In the genomic region with DNA sequence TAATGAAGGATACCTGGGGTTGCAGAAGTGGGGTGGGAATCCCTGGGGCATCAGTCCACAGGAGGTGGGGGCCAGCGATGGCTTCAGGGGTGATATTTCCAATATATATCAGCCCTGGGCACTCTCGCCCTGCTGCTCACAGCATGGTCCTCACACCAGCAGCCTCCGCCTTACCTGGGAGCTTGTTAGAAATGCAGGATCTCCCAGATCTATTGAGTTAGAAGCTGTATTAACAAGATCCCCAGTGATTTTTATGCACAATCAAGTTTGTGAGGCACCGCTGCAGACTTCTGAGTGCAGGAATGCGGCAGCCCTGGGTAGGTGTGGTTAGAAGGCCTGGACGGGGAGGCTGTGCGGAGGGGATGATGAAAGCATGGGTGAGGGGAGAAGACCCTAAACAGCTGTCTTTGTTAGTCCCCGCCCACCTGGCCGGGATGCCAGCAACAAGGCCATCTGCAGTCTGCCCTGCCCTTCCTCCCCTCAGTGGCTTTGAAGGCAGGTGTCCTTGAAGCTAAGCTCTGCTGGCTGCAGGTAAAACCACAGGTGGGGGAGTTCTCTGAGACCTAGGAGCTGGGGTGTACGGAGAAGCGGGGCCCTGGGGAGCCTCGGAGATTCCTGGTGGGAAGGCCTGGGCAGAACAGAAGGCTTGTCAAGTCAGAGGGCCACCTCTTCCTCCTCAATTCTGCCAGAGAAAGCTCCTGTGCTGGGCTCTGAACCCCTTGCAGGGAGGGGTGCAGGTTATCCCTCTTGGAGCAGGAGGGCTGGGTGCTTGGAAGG, we compare ENCODE assay signal across 2 cellular contexts.
TF ChIP-seq lines count a peak whose summit lies in the region.

No MANE protein-coding gene starts in this region.

TF ChIP-seq in GM23338, 12 proteins besides CTCF, POLR2A, EP300 and RAD21:
- TF ChIP-seq ZNF331 (CRISPR knock-in tag; IDR thresholded peaks at IDR 0.05; ENCODE audit: low read depth) (no peak), EZH2 (IDR thresholded peaks at IDR 0.05; ENCODE audit: low read depth, unreplicated experiment) (no peak), POLR2AphosphoS5 (IDR thresholded peaks at IDR 0.05; ENCODE audit: low read depth) (peak; percentile 44; the same call in 1 of the 2 replicates), CREB1 (CRISPR knock-in tag; IDR thresholded peaks at IDR 0.05; ENCODE audit: low read depth) (peak; percentile 14; the same call in 1 of the 2 replicates)

TF ChIP-seq in endothelial cell of umbilical vein, 7 proteins besides CTCF, POLR2A, EP300 and RAD21:
- TF ChIP-seq GATA2 (IDR thresholded peaks at IDR 0.05; ENCODE audit: insufficient read depth, insufficient read length, low read depth, low read length): no peak
